Comparison of ENCODE assay signal across 16 cellular contexts in the genomic region with DNA sequence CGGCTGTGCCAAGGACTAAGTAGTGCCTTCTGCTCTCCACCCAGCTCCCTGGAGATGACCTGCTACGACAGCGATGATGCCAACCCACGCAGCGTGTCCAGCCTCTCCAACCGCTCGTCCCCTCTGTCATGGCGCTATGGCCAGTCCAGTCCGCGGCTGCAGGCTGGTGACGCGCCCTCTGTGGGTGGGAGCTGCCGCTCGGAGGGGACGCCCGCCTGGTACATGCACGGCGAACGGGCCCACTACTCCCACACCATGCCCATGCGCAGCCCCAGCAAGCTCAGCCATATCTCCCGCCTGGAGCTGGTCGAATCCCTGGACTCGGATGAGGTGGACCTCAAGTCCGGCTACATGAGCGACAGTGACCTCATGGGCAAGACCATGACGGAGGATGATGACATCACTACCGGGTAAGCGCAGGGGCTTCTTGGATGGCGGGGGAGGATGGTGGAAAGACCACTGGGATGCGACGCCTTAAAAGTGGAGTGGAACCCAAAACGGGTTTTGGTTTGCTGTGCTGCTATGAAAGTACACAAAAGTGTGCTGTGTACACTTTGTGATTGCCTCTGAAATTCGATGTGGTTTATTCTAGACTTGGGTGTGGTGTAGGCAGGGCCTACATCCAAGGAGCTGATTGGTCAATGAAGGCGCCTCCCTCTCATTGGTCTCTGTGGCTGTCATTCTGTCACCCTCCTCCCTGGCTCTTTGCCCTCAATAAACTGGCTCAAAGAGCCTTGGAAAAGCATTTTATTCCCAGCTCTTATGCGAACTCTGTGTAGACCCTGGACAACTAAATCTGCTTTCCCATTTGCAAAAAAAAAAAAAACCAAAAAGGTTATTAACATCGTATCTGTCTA.
DNase-seq lines count a peak whose midpoint lies in the region; ATAC-seq, FAIRE-seq and TF ChIP-seq lines count a peak whose summit lies in the region.
"Had no signal": no experiment of that assay in that cellular context is flagged by ENCODE, and none has a peak within 500 bp of the region (broad histone marks: within the 10 kb centered on the region; RNA-seq: fewer than 3 reads in every experiment).

No MANE protein-coding gene starts in this region.

- peaks cover 14% of the 10 kb centered on the region; the same call in 1 of the 3 replicates for H3K36me3 ChIP-seq in K562 (ENCODE audit: control insufficient read depth, insufficient read depth, low read length)
- peaks cover 20 to 68% of the 10 kb centered on the region in 2 experiments for H3K36me3 ChIP-seq in mesenchymal stem cell (ENCODE audit: control insufficient read depth in 1 of 2, insufficient read depth in 2 of 2, low read depth in 1 of 2, low read length in 2 of 2)
- no peaks in the 10 kb centered on the region for H3K36me3 ChIP-seq in testis (ENCODE audit: low read depth, missing control alignments)
- peaks cover 92% of the 10 kb centered on the region for H3K36me3 ChIP-seq in MG63
- H3K36me3 ChIP-seq: HAP-1, neutrophil had no signal

- no peaks in the 10 kb centered on the region for H3K27me3 ChIP-seq in K562 (ENCODE audit: control insufficient read depth in 2 of 2, insufficient read depth in 2 of 2, low read length in 2 of 2)
- H3K27me3 ChIP-seq in mesenchymal stem cell (ENCODE audit: control insufficient read depth in 1 of 2, insufficient read depth in 1 of 2, low read length in 2 of 2): no peaks in the 10 kb centered on the region
- H3K27me3 ChIP-seq in testis: no peaks in the 10 kb centered on the region
- H3K27me3 ChIP-seq in MG63: no peaks in the 10 kb centered on the region
- H3K27me3 ChIP-seq: neutrophil had no signal

- H3K27ac ChIP-seq in K562 (ENCODE audit: extremely low read depth, low read depth, low read length) (no peak overlapping the region), mesenchymal stem cell (ENCODE audit: low read length, poor library complexity, severe bottlenecking) (no peak overlapping the region), testis (no peak overlapping the region)
- H3K27ac ChIP-seq: 22Rv1, neutrophil had no signal

- peak overlapping the region; percentile 87 for H4K91ac ChIP-seq in mesenchymal stem cell (ENCODE audit: low read length)

- peaks cover 24% of the 10 kb centered on the region for H3K79me1 ChIP-seq in mesenchymal stem cell (replicated peaks; ENCODE audit: low read length, poor library complexity, severe bottlenecking)

- no peaks in the 10 kb centered on the region for H3K79me2 ChIP-seq in K562 (ENCODE audit: control insufficient read depth, insufficient read depth, low read length)

- H2AK5ac ChIP-seq in mesenchymal stem cell (ENCODE audit: low read length, severe bottlenecking): peak overlapping the region; percentile 38

- peak overlapping the region in 1 of 2 experiments; percentile 94 for H3K23ac ChIP-seq in mesenchymal stem cell (ENCODE audit: low read length in 2 of 2)

- no peak for FAIRE-seq in K562 (lab: Jason Lieb, UNC)

- H3K4me3 ChIP-seq in K562: no peak overlapping the region
- H3K4me3 ChIP-seq in mesenchymal stem cell (ENCODE audit: insufficient read depth in 1 of 2, low read depth in 1 of 2, low read length in 2 of 2): peak overlapping the region in 1 of 2 experiments; percentile 4
- H3K4me3 ChIP-seq in testis: peak overlapping the region; percentile 18 to 38
- H3K4me3 ChIP-seq in MG63: no peak overlapping the region
- H3K4me3 ChIP-seq: HAP-1 had no signal

- peak overlapping the region; percentile 8 for H4K8ac ChIP-seq in mesenchymal stem cell (ENCODE audit: low read length)

- peak overlapping the region in 1 of 2 experiments; percentile 22 for H3K14ac ChIP-seq in mesenchymal stem cell (ENCODE audit: low read length in 2 of 2)

- POLR2A ChIA-PET in K562 (lab: Yijun Ruan, JAX): interaction anchor here (0.5 to 1.2 kb wide), 6 partner anchors 8 to 167 kb away, joined by 3 read pairs; no protein-coding TSS in a partner anchor

- TF ChIP-seq CTCF in K562 (IDR thresholded peaks at IDR 0.05 in 2 of 3, conservative IDR thresholded peaks at IDR 0.05 in 1 of 3; ENCODE audit: insufficient read depth in 2 of 3, low read depth in 1 of 3, low read length in 3 of 3): no peak
- no peak for TF ChIP-seq CTCF in testis (IDR thresholded peaks at IDR 0.05)

- BruUV-seq in K562 (replicated peaks; lab: Mats Ljungman, UMichigan): no TSS peak

- peak overlapping the region; percentile 55 to 98 for H3K18ac ChIP-seq in mesenchymal stem cell (ENCODE audit: low read depth in 1 of 2, low read length in 2 of 2)

- no peak overlapping the region for H2AFZ ChIP-seq in K562 (ENCODE audit: low read depth, low read length)
- no peak overlapping the region for H2AFZ ChIP-seq in mesenchymal stem cell (ENCODE audit: low read depth, low read length)

- CTCF ChIA-PET in K562 (lab: Yijun Ruan, JAX; ENCODE audit: low intra/inter-chr PET ratio): no interaction called here

- DNase-seq in DMS 273 (lab: John Stamatoyannopoulos, UW; ENCODE audit: unreplicated experiment) (peak; percentile 34), DMS 273 treated with DMSO at 0.1 percent for 48 hours (lab: John Stamatoyannopoulos, UW) (no peak), K562 (ENCODE audit: extremely low read depth in 1 of 4, low spot score in 3 of 4) (peak; percentile 42 to 87 (median 85)), mesenchymal stem cell (no peak), testis (no peak), MG63 (no peak), LoVo (ENCODE audit: low spot score) (no peak)
- DNase-seq in activated CD4-positive, alpha-beta T cell treated with anti-CD3 and anti-CD28 coated beads, Interleukin-2, amount 50 U/mL, for 48 hours: no peak
- DNase-seq: activated CD4-positive, alpha-beta T cell treated with anti-CD3 and anti-CD28 coated beads for 48 hours; activated effector memory CD4-positive, alpha-beta T cell treated with anti-CD3 and anti-CD28 coated beads, Interleukin-2, amount 50 U/mL, for 16 hours; NCI-H187 treated with DMSO at 0.1 percent for 48 hours; stimulated activated CD4-positive, alpha-beta T cell treated with anti-CD3 and anti-CD28 coated beads, Interleukin-1b, Interleukin-23, amount 100 ng/mL, for 48 hours had no signal

- H2BK12ac ChIP-seq in mesenchymal stem cell (ENCODE audit: low read length in 2 of 2): peak overlapping the region; percentile 12 to 29

- no peak overlapping the region for H3K4me2 ChIP-seq in K562 (ENCODE audit: insufficient read depth, low read length)
- H3K4me2 ChIP-seq in mesenchymal stem cell (ENCODE audit: low read length, poor library complexity, severe bottlenecking): no peak overlapping the region

- intact Hi-C loops in K562 (cut with micrococcal nuclease) (loop anchor here (10.0 kb wide), 1 partner anchor 256 kb away; no protein-coding TSS in a partner anchor), testis (cut with DNase I; ENCODE audit: low total_unique reads) (no loop called here)

- no peaks in the 10 kb centered on the region; the same call in 1 of the 2 replicates for H4K20me1 ChIP-seq in K562 (replicated peaks; ENCODE audit: control insufficient read depth, insufficient read depth, low read length)

- no peak for TF ChIP-seq EP300 in K562 (IDR thresholded peaks at IDR 0.05; ENCODE audit: low read length)

- peak overlapping the region; percentile 76 for H2BK120ac ChIP-seq in mesenchymal stem cell (ENCODE audit: low read depth, low read length)

- peak overlapping the region; percentile 34 for H2BK15ac ChIP-seq in mesenchymal stem cell (ENCODE audit: low read depth, poor library complexity, severe bottlenecking)

- H3K4me1 ChIP-seq in K562 (replicated peaks in 1 of 2; ENCODE audit: control insufficient read depth in 2 of 2, insufficient read depth in 2 of 2, low read length in 2 of 2) (peaks cover 11 to 22% of the 10 kb centered on the region in 2 experiments), mesenchymal stem cell (ENCODE audit: control insufficient read depth, insufficient read depth, low read depth, low read length) (peaks cover 41% of the 10 kb centered on the region), testis (peaks cover 30% of the 10 kb centered on the region)
- H3K4me1 ChIP-seq: HAP-1 had no signal

- no peak for TF ChIP-seq RAD21 in K562 (CRISPR knock-in tag; conservative IDR thresholded peaks at IDR 0.05 in 1 of 2, IDR thresholded peaks at IDR 0.05 in 1 of 2)

- H3K4ac ChIP-seq in mesenchymal stem cell (ENCODE audit: low read depth in 1 of 2, low read length in 2 of 2): peak overlapping the region; percentile 41 to 92

- no peak overlapping the region for H2BK5ac ChIP-seq in mesenchymal stem cell (ENCODE audit: low read depth, low read length, poor library complexity, severe bottlenecking)

- H3K9ac ChIP-seq in K562 (ENCODE audit: insufficient read depth in 1 of 2, low read depth in 2 of 2, low read length in 2 of 2): no peak overlapping the region
- H3K9ac ChIP-seq in mesenchymal stem cell (ENCODE audit: low read length): peak overlapping the region; percentile 77

- 71% methylated on average over 36 of the region's 36 CpGs for WGBS in K562 (ENCODE audit: insufficient coverage, low coverage, missing lambda C conversion rate)
- 98% methylated on average over 35 of the region's 36 CpGs for WGBS in mesenchymal stem cell
- WGBS in testis, 2 donors: 65 to 88% methylated on average over 20 to 36 of the region's 36 CpGs

- ATAC-seq in K562: peak; percentile 83
- ATAC-seq: stimulated activated memory B cell treated with anti-CD40 and anti-IgM and Interleukin-4, amounts not matched to agents 10 μg/mL and 1 μg/mL and 100 μg/mL, for 72 hours had no signal

- TF ChIP-seq POLR2A in K562 (conservative IDR thresholded peaks at IDR 0.05) (no peak), testis (IDR thresholded peaks at IDR 0.05) (no peak)

- H3K9me3 ChIP-seq in K562 (replicated peaks; ENCODE audit: control insufficient read depth, insufficient read depth, low read depth, low read length) (no peaks in the 10 kb centered on the region), mesenchymal stem cell (ENCODE audit: control insufficient read depth, low read length) (no peaks in the 10 kb centered on the region), testis (no peaks in the 10 kb centered on the region), MG63 (no peaks in the 10 kb centered on the region)
- H3K9me3 ChIP-seq: HAP-1, neutrophil had no signal

- no peaks in the 10 kb centered on the region for H3K9me1 ChIP-seq in K562 (ENCODE audit: control insufficient read depth, insufficient read depth, low read length)

- in situ Hi-C loops in K562 (cut with MboI): no loop called here

TF ChIP-seq in K562, 482 proteins besides CTCF, POLR2A, EP300 and RAD21 (continues in another document):
- TF ChIP-seq KDM2B (CRISPR knock-in tag; IDR thresholded peaks at IDR 0.05) (no peak), SRSF9 (IDR thresholded peaks at IDR 0.05; ENCODE audit: borderline replicate concordance, low read depth, low read length) (no peak), RBM22 (IDR thresholded peaks at IDR 0.05; ENCODE audit: low read depth, low read length, poor library complexity, severe bottlenecking) (peak; percentile 52)
- TF ChIP-seq, protein P1, sequence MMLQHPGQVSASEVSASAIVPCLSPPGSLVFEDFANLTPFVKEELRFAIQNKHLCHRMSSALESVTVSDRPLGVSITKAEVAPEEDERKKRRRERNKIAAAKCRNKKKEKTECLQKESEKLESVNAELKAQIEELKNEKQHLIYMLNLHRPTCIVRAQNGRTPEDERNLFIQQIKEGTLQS (IDR thresholded peaks at IDR 0.05): peak; percentile 50
- TF ChIP-seq, protein P1 (CRISPR knock-in tag; conservative IDR thresholded peaks at IDR 0.05): no peak

Comparison
In these comparisons a context has a peak if more than half of its experiments do, and no peak if none do; other contexts are left out.
1. DNase-seq: peak in DMS 273 (single experiment) and K562 (4 of 4); none in DMS 273 treated with DMSO at 0.1 percent for 48 hours (single experiment), mesenchymal stem cell (single experiment), testis (single experiment), activated CD4-positive, alpha-beta T cell treated with anti-CD3 and anti-CD28 coated beads, Interleukin-2, amount 50 U/mL, for 48 hours (0 of 2), MG63 (single experiment) and LoVo (single experiment).
2. H3K4me3 ChIP-seq: peak in testis (2 of 2); none in K562 (single experiment) and MG63 (single experiment).